Comparison of ENCODE assay signal across 28 cellular contexts in the genomic region with DNA sequence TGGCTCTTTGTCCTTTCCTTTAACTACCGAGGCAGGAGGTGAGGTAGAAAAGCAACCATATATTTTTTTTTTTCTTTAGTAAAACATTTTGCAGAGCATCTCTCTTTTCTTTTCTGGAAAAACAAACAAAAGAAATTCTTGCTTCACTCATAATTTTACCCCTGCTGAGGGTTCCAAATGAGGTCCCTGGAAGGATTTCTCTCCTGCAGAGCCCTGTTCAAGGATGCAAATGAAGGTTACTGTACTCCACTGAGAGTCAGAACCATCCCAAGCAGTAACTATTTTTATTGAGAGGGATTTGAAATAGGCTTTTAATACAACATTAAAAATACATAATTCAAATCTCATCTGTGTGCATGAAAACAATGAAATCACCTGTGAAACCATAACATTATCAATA.
"Had no signal": no experiment of that assay in that cellular context is flagged by ENCODE, and none has a peak within 500 bp of the region (broad histone marks: within the 10 kb centered on the region; RNA-seq: fewer than 3 reads in every experiment).

No MANE protein-coding gene starts in this region.

- H3K27me3 Mint-ChIP-seq: naive B cell; progenitor cell of endocrine pancreas; stimulated activated memory B cell treated with anti-CD40 and anti-IgM and Interleukin-4, amounts not matched to agents 10 μg/mL and 1 μg/mL and 100 μg/mL, for 72 hours; stimulated activated naive CD8-positive, alpha-beta T cell treated with anti-CD3 and anti-CD28 coated beads, Interleukin-15, amount 100 ng/mL, for 72 hours; type B pancreatic cell had no signal

- H2AFZ ChIP-seq: hepatocyte, neural progenitor cell had no signal

- DNase-seq: islet precursor cell; lower lobe of right lung; mammary epithelial cell; mesendoderm; naive B cell; natural killer cell; nephron progenitor cell; occipital lobe; ovary; stimulated activated CD4-positive, alpha-beta T cell treated with anti-CD3 and anti-CD28 coated beads, Interleukin-2, amount 100 ng/mL, for 48 hours; stimulated activated CD4-positive, alpha-beta T cell treated with anti-CD3 and anti-CD28 coated beads, Interleukin-4, amount 100 ng/mL, for 4 hours; stimulated activated CD8-positive, alpha-beta memory T cell treated with anti-CD3 and anti-CD28 coated beads, Interleukin-4, amount 100 ng/mL, for 48 hours; stimulated activated naive CD4-positive, alpha-beta T cell treated with Interleukin-2 at 50 U/mL for 16 hours; stimulated activated naive CD8-positive, alpha-beta T cell treated with anti-CD3 and anti-CD28 coated beads, Interleukin-15, amount 100 ng/mL, for 72 hours; substantia nigra had no signal

- H3K27me3 ChIP-seq: heart right ventricle, hepatocyte, neural progenitor cell, neutrophil, ovary, right atrium auricular region, tibial nerve, vagina had no signal

- H3K36me3 ChIP-seq: heart right ventricle, lower lobe of right lung, neural progenitor cell, neutrophil, ovary, right atrium auricular region, tibial nerve, vagina had no signal

- H3K4me2 ChIP-seq: hepatocyte, neural progenitor cell had no signal

- ATAC-seq: lower lobe of right lung; natural killer cell; sciatic nerve; stimulated activated memory B cell treated with anti-CD40 and anti-IgM and Interleukin-4, amounts not matched to agents 10 μg/mL and 1 μg/mL and 100 μg/mL, for 72 hours; stimulated activated naive CD8-positive, alpha-beta T cell treated with anti-CD3 and anti-CD28 coated beads, Interleukin-15, amount 100 ng/mL, for 72 hours had no signal

- H3K79me2 ChIP-seq: hepatocyte had no signal

- H3K36me3 Mint-ChIP-seq: mesothelial cell of epicardium, naive B cell, natural killer cell, neural progenitor cell, type B pancreatic cell had no signal

- H3K9me3 ChIP-seq: heart right ventricle, lower lobe of right lung, neutrophil, ovary, right atrium auricular region, tibial nerve, vagina had no signal

- H3K9me3 Mint-ChIP-seq: mesothelial cell of epicardium, natural killer cell, nephron progenitor cell, neural progenitor cell, type B pancreatic cell had no signal

- H3K27ac Mint-ChIP-seq: naive B cell; natural killer cell; nephron progenitor cell; neural progenitor cell; progenitor cell of endocrine pancreas; stimulated activated memory B cell treated with anti-CD40 and anti-IgM and Interleukin-4, amounts not matched to agents 10 μg/mL and 1 μg/mL and 100 μg/mL, for 72 hours; stimulated activated naive CD8-positive, alpha-beta T cell treated with anti-CD3 and anti-CD28 coated beads, Interleukin-15, amount 100 ng/mL, for 72 hours; type B pancreatic cell had no signal

- H3K4me3 ChIP-seq: heart right ventricle, hepatocyte, lower lobe of right lung, neural progenitor cell, ovary, right atrium auricular region, skin epidermis, tibial nerve, vagina had no signal

- H3K27ac ChIP-seq: hepatocyte, lower lobe of right lung, neural progenitor cell, neutrophil, ovary, right atrium auricular region, tibial nerve, vagina had no signal

- H3K4me3 Mint-ChIP-seq: mesothelial cell of epicardium; naive B cell; natural killer cell; nephron progenitor cell; neural progenitor cell; stimulated activated memory B cell treated with anti-CD40 and anti-IgM and Interleukin-4, amounts not matched to agents 10 μg/mL and 1 μg/mL and 100 μg/mL, for 72 hours; stimulated activated naive CD8-positive, alpha-beta T cell treated with anti-CD3 and anti-CD28 coated beads, Interleukin-15, amount 100 ng/mL, for 72 hours; type B pancreatic cell had no signal

- H3K4me1 ChIP-seq: neural progenitor cell, vagina had no signal
